In genomic region chr1:115283681-115284146, GRCh38 we compare ENCODE assay signal across 17 cellular contexts. TPM values are rescaled to one million over a fixed set of nuclear protein-coding genes. Genes with fewer than 3 reads are reported as not detected.
DNase-seq lines count a peak whose midpoint lies in the region; ATAC-seq and TF ChIP-seq lines count a peak whose summit lies in the region.
"Had no signal": no experiment of that assay in that cellular context is flagged by ENCODE, and none has a peak within 500 bp of the region (broad histone marks: within the 10 kb centered on the region; RNA-seq: fewer than 3 reads in every experiment).

No MANE protein-coding gene starts in this region.

- no peak overlapping the region for H4K8ac ChIP-seq in trophoblast cell (ENCODE audit: low read depth, low read length)

- H3K14ac ChIP-seq in trophoblast cell (ENCODE audit: low read length) = no peak overlapping the region

- H3K79me2 ChIP-seq in trophoblast cell (ENCODE audit: control insufficient read depth, insufficient read depth, low read length, poor library complexity) (peaks cover 2% of the 10 kb centered on the region), osteoblast (ENCODE audit: insufficient read depth, low read length) (no peaks in the 10 kb centered on the region)

- H2BK120ac ChIP-seq in trophoblast cell (ENCODE audit: insufficient read depth, low read length, poor library complexity) = no peak overlapping the region

- H3K4ac ChIP-seq in trophoblast cell (ENCODE audit: low read depth, low read length) = no peak overlapping the region

- no peaks in the 10 kb centered on the region for H3K79me1 ChIP-seq in trophoblast cell (ENCODE audit: low read length)

- H2BK12ac ChIP-seq in trophoblast cell (ENCODE audit: low read length) = peak overlapping the region; percentile 5

- no peak overlapping the region for H4K91ac ChIP-seq in trophoblast cell (ENCODE audit: low read depth, low read length)

- H3K4me1 ChIP-seq in heart right ventricle (peaks cover 0 to 49% (median 30%) of the 10 kb centered on the region in 9 donors), trophoblast cell (ENCODE audit: control insufficient read depth in 1 of 2, insufficient read depth in 2 of 2, low read length in 2 of 2) (peaks cover 3 to 4% of the 10 kb centered on the region in 2 experiments), tibial artery (peaks cover 0 to 29% (median 23%) of the 10 kb centered on the region in 4 donors), osteoblast (ENCODE audit: insufficient read depth, low read length) (peaks cover 20% of the 10 kb centered on the region)
- H3K4me1 ChIP-seq: foreskin keratinocyte had no signal

- no peak overlapping the region for H3K23ac ChIP-seq in trophoblast cell (ENCODE audit: low read length)

- H3K4me3 ChIP-seq in heart right ventricle (peak overlapping the region in 5 of 10 donors; percentile 4 to 33 (median 15)), trophoblast cell (ENCODE audit: low read depth, low read length) (no peak overlapping the region), tibial artery (peak overlapping the region; percentile 22 to 34), osteoblast (ENCODE audit: insufficient read depth, low read length) (no peak overlapping the region)
- H3K4me3 ChIP-seq: skin epidermis had no signal

- DNase-seq in heart right ventricle (peak; percentile 19 to 24), trophoblast cell (no peak), tibial artery (peak; percentile 63 to 72), NCI-H1417 treated with DMSO at 0.1 percent for 48 hours (lab: John Stamatoyannopoulos, UW) (no peak), osteoblast (ENCODE audit: insufficient read length, low spot score, missing footprints) (no peak)
- no peak for DNase-seq in activated CD8-positive, alpha-beta memory T cell treated with anti-CD3 and anti-CD28 coated beads for 24 hours
- DNase-seq: activated CD4-positive, alpha-beta T cell treated with anti-CD3 and anti-CD28 coated beads for 4 hours; CD4-positive, alpha-beta T cell; foreskin keratinocyte; NCI-H1436 treated with DMSO at 0.1 percent for 48 hours; NCI-H345; stimulated activated CD4-positive, alpha-beta T cell treated with anti-CD3 and anti-CD28 coated beads, Interleukin-4, amount 100 ng/mL, for 1 hour had no signal

- WGBS in adipose tissue, 3 donors = 77 to 80% (median 78%) methylated on average over 20 of the region's 20 CpGs
- WGBS in heart right ventricle, 2 donors = 59 to 67% methylated on average over 20 of the region's 20 CpGs
- no CpG with 5 or more reads among the region's 20 CpGs for WGBS in trophoblast cell (ENCODE audit: extremely low coverage, insufficient coverage, insufficient read length)

- H3K4me2 ChIP-seq in trophoblast cell (ENCODE audit: low read length) = no peak overlapping the region
- no peak overlapping the region for H3K4me2 ChIP-seq in osteoblast (ENCODE audit: insufficient read depth, low read length)

- no peak overlapping the region for H4K12ac ChIP-seq in trophoblast cell (ENCODE audit: low read depth, low read length)

- H2AK5ac ChIP-seq in trophoblast cell (ENCODE audit: low read length) = peak overlapping the region; percentile 28

- no peak overlapping the region for H3K18ac ChIP-seq in trophoblast cell (ENCODE audit: low read length)

- H3K9me3 ChIP-seq in heart right ventricle (no peaks in the 10 kb centered on the region), trophoblast cell (ENCODE audit: insufficient read depth, low read depth, low read length) (no peaks in the 10 kb centered on the region), tibial artery (no peaks in the 10 kb centered on the region), osteoblast (ENCODE audit: low read depth, low read length) (no peaks in the 10 kb centered on the region)

- H3K9ac ChIP-seq in trophoblast cell (ENCODE audit: low read length) = no peak overlapping the region

- H3K27me3 ChIP-seq in heart right ventricle (no peaks in the 10 kb centered on the region), trophoblast cell (ENCODE audit: insufficient read depth, low read length) (no peaks in the 10 kb centered on the region), tibial artery (no peaks in the 10 kb centered on the region), osteoblast (ENCODE audit: insufficient read depth, low read length) (no peaks in the 10 kb centered on the region)

- H3K27ac ChIP-seq in adipose tissue (ENCODE audit: low read depth, low read length) (peak overlapping the region; percentile 66), heart right ventricle (peak overlapping the region; percentile 48 to 92 (median 80)), trophoblast cell (ENCODE audit: low read depth, low read length) (no peak overlapping the region), tibial artery (peak overlapping the region; percentile 85 to 90), osteoblast (ENCODE audit: low read depth, low read length) (no peak overlapping the region)
- H3K27ac ChIP-seq: foreskin keratinocyte, RWPE1 had no signal

- ATAC-seq in heart right ventricle (peak in 7 of 8 donors; percentile 15 to 59 (median 29)), GM21447 (IDR thresholded peaks at IDR 0.05; ENCODE audit: unreplicated experiment) (no peak)
- ATAC-seq: foreskin keratinocyte, left colon had no signal

- H3K36me3 ChIP-seq in heart right ventricle (peaks cover 0 to 7% (median 0%) of the 10 kb centered on the region in 9 donors), trophoblast cell (ENCODE audit: control insufficient read depth in 1 of 2, insufficient read depth in 2 of 2, low read length in 2 of 2) (peaks cover 0 to 4% of the 10 kb centered on the region in 2 experiments), tibial artery (peaks cover 5 to 21% (median 11%) of the 10 kb centered on the region in 3 donors), osteoblast (ENCODE audit: insufficient read depth, low read length) (peaks cover 35% of the 10 kb centered on the region)

- TF ChIP-seq CTCF in heart right ventricle (IDR thresholded peaks at IDR 0.05) (no peak), tibial artery (IDR thresholded peaks at IDR 0.05) (no peak), osteoblast (IDR thresholded peaks at IDR 0.05; ENCODE audit: extremely low read depth, low read depth, low read length) (no peak)

- no peak overlapping the region for H2BK5ac ChIP-seq in trophoblast cell (ENCODE audit: low read depth, low read length, poor library complexity)

- intact Hi-C loops in heart right ventricle (cut with DNase I) (no loop called here), tibial artery (cut with DNase I; ENCODE audit: low total_unique reads) (no loop called here)

- H2AFZ ChIP-seq in trophoblast cell (ENCODE audit: insufficient read depth, low read length, poor library complexity) = no peak overlapping the region
- no peak overlapping the region for H2AFZ ChIP-seq in osteoblast (ENCODE audit: low read length)

- H4K20me1 ChIP-seq in osteoblast (ENCODE audit: insufficient read depth, low read length) = no peaks in the 10 kb centered on the region

RNA-seq across cellular contexts. Expression of gene NGF, which starts 54.3 kb away (rescaled TPM):
- 10 to 100 TPM in 2 of 3 donors, under 1 TPM in 1; 0.66 to 14.7 (median 13.3) TPM for polyA plus RNA-seq in adipose tissue
- 1 to 10 TPM; 1.8 to 5.3 (median 2.9) TPM for total RNA-seq in heart right ventricle
- 10 to 100 TPM in 1 of 2 donors, 1 to 10 TPM in 1; 5.9 to 21.6 TPM for polyA plus RNA-seq in heart right ventricle
- polyA plus RNA-seq in trophoblast cell (2013) = 3.6 and 4.0 TPM in 2 replicates
- 3.8 and 6.2 TPM in 2 replicates for total RNA-seq in osteoblast
- total RNA-seq: CD4-positive, alpha-beta T cell had no signal

Comparison
In these comparisons a context has a peak if more than half of its experiments do, and no peak if none do; other contexts are left out.
1. H3K27ac ChIP-seq: peak in adipose tissue (single experiment), heart right ventricle (10 of 10) and tibial artery (2 of 2); none in trophoblast cell (single experiment) and osteoblast (single experiment).
2. DNase-seq: peak in heart right ventricle (2 of 2) and tibial artery (2 of 2); none in trophoblast cell (0 of 2), activated CD8-positive, alpha-beta memory T cell treated with anti-CD3 and anti-CD28 coated beads for 24 hours (single experiment), NCI-H1417 treated with DMSO at 0.1 percent for 48 hours (single experiment) and osteoblast (single experiment).
3. H3K4me3 ChIP-seq: peak in tibial artery (2 of 2); none in trophoblast cell (single experiment) and osteoblast (single experiment).